ENCODE assay signal across 1 cellular context in genomic region chr9:5475611-5476010, GRCh38. TPM values are rescaled to one million over a fixed set of nuclear protein-coding genes. Genes with fewer than 3 reads are reported as not detected.
"Had no signal": no experiment of that assay in that cellular context is flagged by ENCODE, and none has a peak within 500 bp of the region (broad histone marks: within the 10 kb centered on the region; RNA-seq: fewer than 3 reads in every experiment).

No MANE protein-coding gene starts in this region.

RNA-seq across cellular contexts. Expression of gene CD274, which starts 25.3 kb away (rescaled TPM):
- total RNA-seq: G401 had no signal

RNA-seq across cellular contexts. Expression of gene PDCD1LG2, which starts 34.7 kb away (rescaled TPM):
- total RNA-seq: G401 had no signal
